Comparison of ENCODE assay signal across 10 cellular contexts in genomic region chr6:28269492-28269891, GRCh38. TPM values are rescaled to one million over a fixed set of nuclear protein-coding genes. Genes with fewer than 3 reads are reported as not detected.
DNase-seq lines count a peak whose midpoint lies in the region; ATAC-seq, FAIRE-seq and TF ChIP-seq lines count a peak whose summit lies in the region.
"Had no signal": no experiment of that assay in that cellular context is flagged by ENCODE, and none has a peak within 500 bp of the region (broad histone marks: within the 10 kb centered on the region; RNA-seq: fewer than 3 reads in every experiment).

No MANE protein-coding gene starts in this region.

- H3K4me1 ChIP-seq in body of pancreas: peaks cover 8% of the 10 kb centered on the region
- peaks cover 18% of the 10 kb centered on the region for H3K4me1 ChIP-seq in CD4-positive, alpha-beta memory T cell (ENCODE audit: insufficient read depth, low read length)

- H3K4me1 Mint-ChIP-seq in CD4-positive, alpha-beta memory T cell: peaks cover 4 to 15% (median 11%) of the 10 kb centered on the region in 4 donors

- intact Hi-C loops in body of pancreas (cut with DNase I): loop anchor here (10.0 kb wide), 1 partner anchor 65 kb away; the partner anchor contains the start of gene ZSCAN31
- intact Hi-C loops in CD4-positive, alpha-beta memory T cell (cut with micrococcal nuclease): loop anchor here (5.0 kb wide), 1 partner anchor 127 kb away; the partner anchor contains the start of gene ZKSCAN8

- FAIRE-seq in HTR-8/SVneo (lab: Jason Lieb, UNC): no peak

- ATAC-seq in body of pancreas (no peak), GM18517 (IDR thresholded peaks at IDR 0.05; ENCODE audit: unreplicated experiment) (no peak)

- peaks cover 23 to 35% of the 10 kb centered on the region in 2 donors for H3K36me3 Mint-ChIP-seq in CD4-positive, alpha-beta memory T cell

- H3K9me3 ChIP-seq in body of pancreas: no peaks in the 10 kb centered on the region
- no peaks in the 10 kb centered on the region for H3K9me3 ChIP-seq in CD4-positive, alpha-beta memory T cell (ENCODE audit: control insufficient read depth in 1 of 2, low read length in 2 of 2)

- DNase-seq in Caki2 (ENCODE audit: low read depth): peak; percentile 47
- peak; percentile 39 for DNase-seq in HTR-8/SVneo (ENCODE audit: insufficient read length, low spot score)
- peak; percentile 55 for DNase-seq in amniotic stem cell (lab: John Stamatoyannopoulos, UW)
- peak; percentile 94 for DNase-seq in kidney tubule cell (ENCODE audit: low spot score)
- DNase-seq in body of pancreas: no peak
- DNase-seq in epidermal melanocyte (ENCODE audit: insufficient read length, low spot score): no peak
- DNase-seq in CD4-positive, alpha-beta memory T cell: no peak
- DNase-seq: activated CD8-positive, alpha-beta memory T cell treated with anti-CD3 and anti-CD28 coated beads, Interleukin-2, amount 50 U/mL, for 48 hours; KBM-7 had no signal

- no peak for TF ChIP-seq POLR2A in body of pancreas (IDR thresholded peaks at IDR 0.05)

- no peak overlapping the region for H3K4me3 Mint-ChIP-seq in CD4-positive, alpha-beta memory T cell

- in situ Hi-C loops in Caki2 (cut with HindIII; ENCODE audit: low pct_unique_long_range_greater_than_20kb, low sequenced_read_pairs): no loop called here

- no peaks in the 10 kb centered on the region for H3K27me3 Mint-ChIP-seq in CD4-positive, alpha-beta memory T cell

- CTCF ChIA-PET in CD4-positive, alpha-beta memory T cell (lab: Charles Lee; ENCODE audit: partially characterized antibody): interaction anchor here (1.1 to 5.1 kb wide), 3 partner anchors 10 to 165 kb away, joined by 4 to 31 read pairs (median 9); no protein-coding TSS in a partner anchor

- no peak for TF ChIP-seq CTCF in body of pancreas (IDR thresholded peaks at IDR 0.05)

- no peak overlapping the region for H3K4me3 ChIP-seq in body of pancreas
- no peak overlapping the region for H3K4me3 ChIP-seq in CD4-positive, alpha-beta memory T cell (ENCODE audit: low read length in 2 of 2)

- peak overlapping the region in 1 of 7 donors; percentile 66 for H3K27ac Mint-ChIP-seq in CD4-positive, alpha-beta memory T cell

- H3K27me3 ChIP-seq in body of pancreas: no peaks in the 10 kb centered on the region
- H3K27me3 ChIP-seq in CD4-positive, alpha-beta memory T cell (ENCODE audit: insufficient read depth, low read length): no peaks in the 10 kb centered on the region

- H3K36me3 ChIP-seq in body of pancreas (replicated peaks in 1 of 2; ENCODE audit: insufficient read depth in 1 of 2, low read depth in 2 of 2): peaks cover 0 to 5% of the 10 kb centered on the region in 2 donors
- peaks cover 23% of the 10 kb centered on the region for H3K36me3 ChIP-seq in CD4-positive, alpha-beta memory T cell (ENCODE audit: insufficient read depth, low read length)

- H3K9me3 Mint-ChIP-seq in CD4-positive, alpha-beta memory T cell: no peaks in the 10 kb centered on the region

- POLR2A ChIA-PET in CD4-positive, alpha-beta memory T cell (lab: Charles Lee; ENCODE audit: partially characterized antibody): interaction anchor here (1.9 to 3.7 kb wide), 2 partner anchors 66 to 130 kb away, joined by 5 to 53 read pairs; partner anchors contain the start of genes ZKSCAN8 and ZSCAN31

- no peak overlapping the region for H3K27ac ChIP-seq in body of pancreas
- no peak overlapping the region for H3K27ac ChIP-seq in CD4-positive, alpha-beta memory T cell (ENCODE audit: low read depth, low read length)

RNA-seq across cellular contexts. Expression of gene ZSCAN26, which starts 2.5 kb away (rescaled TPM):
- 20.0 and 29.9 TPM in 2 replicates for total RNA-seq in Caki2 (2014; rRNA removed; shearing (Covaris generic); ENCODE audit: low replicate concordance)
- total RNA-seq in body of pancreas: 10 to 100 TPM in 1 of 2 donors, 1 to 10 TPM in 1; 8.2 to 22.8 TPM
- 10 to 100 TPM; 23.3 to 26.5 TPM for total RNA-seq in CD4-positive, alpha-beta memory T cell
- 10 to 100 TPM; 13.1 to 14.2 TPM for polyA plus RNA-seq in CD4-positive, alpha-beta memory T cell

RNA-seq across cellular contexts. Expression of gene NKAPL, which starts 10.4 kb away (rescaled TPM):
- not detected in 2 replicates for total RNA-seq in Caki2 (2014; rRNA removed; shearing (Covaris generic); ENCODE audit: low replicate concordance)
- under 1 TPM in 1 of 2 donors, not detected in 1; 0.52 TPM for total RNA-seq in body of pancreas
- total RNA-seq in CD4-positive, alpha-beta memory T cell: under 1 TPM in 1 of 2 experiments, not detected in 1; 0.33 TPM
- polyA plus RNA-seq in CD4-positive, alpha-beta memory T cell: under 1 TPM in 1 of 2 donors, not detected in 1; 0.15 TPM

RNA-seq across cellular contexts. Expression of gene PGBD1, which starts 11.9 kb away (rescaled TPM):
- 0.52 TPM in 1 of 2 replicates, not detected in the other for total RNA-seq in Caki2 (2014; rRNA removed; shearing (Covaris generic); ENCODE audit: low replicate concordance)
- total RNA-seq in body of pancreas: 1 to 10 TPM in 1 of 2 donors, under 1 TPM in 1; 0.66 to 2.3 TPM
- 1 to 10 TPM; 1.1 to 1.4 TPM for total RNA-seq in CD4-positive, alpha-beta memory T cell
- under 1 TPM; 0.08 to 0.31 TPM for polyA plus RNA-seq in CD4-positive, alpha-beta memory T cell

RNA-seq across cellular contexts. Expression of gene ZKSCAN4, which starts 17.4 kb away (rescaled TPM):
- total RNA-seq in Caki2 (2014; rRNA removed; shearing (Covaris generic); ENCODE audit: low replicate concordance): 6.6 and 16.9 TPM in 2 replicates
- 1 to 10 TPM; 2.3 to 2.6 TPM for total RNA-seq in body of pancreas
- total RNA-seq in CD4-positive, alpha-beta memory T cell: 10 to 100 TPM in 1 of 2 experiments, 1 to 10 TPM in 1; 9.9 to 11.1 TPM
- 1 to 10 TPM; 2.4 to 5.2 TPM for polyA plus RNA-seq in CD4-positive, alpha-beta memory T cell

RNA-seq across cellular contexts. Expression of gene ZSCAN9, which starts 44.4 kb away (rescaled TPM):
- 11.3 and 17.1 TPM in 2 replicates for total RNA-seq in Caki2 (2014; rRNA removed; shearing (Covaris generic); ENCODE audit: low replicate concordance)
- total RNA-seq in body of pancreas: 10 to 100 TPM in 1 of 2 donors, 1 to 10 TPM in 1; 9.1 to 10.9 TPM
- total RNA-seq in CD4-positive, alpha-beta memory T cell: 1 to 10 TPM; 3.4 to 4.4 TPM
- 1 to 10 TPM; 1.2 to 3.5 TPM for polyA plus RNA-seq in CD4-positive, alpha-beta memory T cell

Comparison
In these comparisons a context has a peak if more than half of its experiments do, and no peak if none do; other contexts are left out.
1. DNase-seq: peak in Caki2 (single experiment), HTR-8/SVneo (single experiment), amniotic stem cell (single experiment) and kidney tubule cell (single experiment); none in body of pancreas (0 of 4), epidermal melanocyte (single experiment) and CD4-positive, alpha-beta memory T cell (0 of 5).